Comparison of ENCODE assay signal across 1 cellular context in the genomic region with DNA sequence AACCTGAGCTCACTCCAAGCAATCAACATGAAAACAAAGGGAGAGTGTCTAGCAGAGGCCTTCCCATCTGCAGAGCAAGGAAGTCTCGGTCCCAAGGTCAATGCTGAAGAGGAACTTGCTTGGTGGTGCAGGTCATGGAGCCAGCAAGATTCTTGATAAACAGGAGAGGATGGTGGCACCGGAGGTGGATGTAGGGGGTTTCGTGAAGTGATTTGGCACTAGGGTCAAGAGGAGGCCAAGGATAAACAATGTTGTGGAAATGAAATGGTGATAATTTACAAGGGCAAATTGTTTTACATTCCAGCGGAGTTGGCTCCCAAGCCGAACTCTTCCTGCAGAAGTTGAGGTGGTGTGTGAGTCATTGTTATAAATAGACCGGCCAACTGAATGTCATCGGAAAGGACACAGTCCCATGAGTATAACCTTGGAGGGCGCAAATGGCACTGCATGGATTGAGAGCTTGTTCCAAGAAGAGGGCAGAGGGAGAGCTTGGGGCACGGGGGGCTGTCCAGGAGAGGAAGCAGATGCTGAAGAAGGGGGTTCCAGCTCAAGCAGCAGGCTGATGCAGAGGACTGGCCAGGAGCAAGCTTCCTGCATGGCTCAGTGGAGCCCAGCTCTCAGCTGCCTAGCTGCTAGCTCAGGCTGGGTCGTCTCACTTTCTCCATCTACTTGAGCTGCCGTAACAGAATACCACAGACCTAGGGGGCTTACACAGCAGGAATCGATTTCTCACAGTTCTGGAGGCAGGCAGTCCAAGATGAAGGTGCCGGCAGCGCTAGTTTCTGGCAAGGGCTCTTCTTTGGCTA.
TF ChIP-seq lines count a peak whose summit lies in the region.

No MANE protein-coding gene starts in this region.

TF ChIP-seq in HepG2, 621 proteins besides CTCF, POLR2A, EP300 and RAD21 (continued from another document):
- TF ChIP-seq, protein P1, sequence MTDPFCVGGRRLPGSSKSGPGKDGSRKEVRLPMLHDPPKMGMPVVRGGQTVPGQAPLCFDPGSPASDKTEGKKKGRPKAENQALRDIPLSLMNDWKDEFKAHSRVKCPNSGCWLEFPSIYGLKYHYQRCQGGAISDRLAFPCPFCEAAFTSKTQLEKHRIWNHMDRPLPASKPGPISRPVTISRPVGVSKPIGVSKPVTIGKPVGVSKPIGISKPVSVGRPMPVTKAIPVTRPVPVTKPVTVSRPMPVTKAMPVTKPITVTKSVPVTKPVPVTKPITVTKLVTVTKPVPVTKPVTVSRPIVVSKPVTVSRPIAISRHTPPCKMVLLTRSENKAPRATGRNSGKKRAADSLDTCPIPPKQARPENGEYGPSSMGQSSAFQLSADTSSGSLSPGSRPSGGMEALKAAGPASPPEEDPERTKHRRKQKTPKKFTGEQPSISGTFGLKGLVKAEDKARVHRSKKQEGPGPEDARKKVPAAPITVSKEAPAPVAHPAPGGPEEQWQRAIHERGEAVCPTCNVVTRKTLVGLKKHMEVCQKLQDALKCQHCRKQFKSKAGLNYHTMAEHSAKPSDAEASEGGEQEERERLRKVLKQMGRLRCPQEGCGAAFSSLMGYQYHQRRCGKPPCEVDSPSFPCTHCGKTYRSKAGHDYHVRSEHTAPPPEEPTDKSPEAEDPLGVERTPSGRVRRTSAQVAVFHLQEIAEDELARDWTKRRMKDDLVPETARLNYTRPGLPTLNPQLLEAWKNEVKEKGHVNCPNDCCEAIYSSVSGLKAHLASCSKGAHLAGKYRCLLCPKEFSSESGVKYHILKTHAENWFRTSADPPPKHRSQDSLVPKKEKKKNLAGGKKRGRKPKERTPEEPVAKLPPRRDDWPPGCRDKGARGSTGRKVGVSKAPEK (CRISPR knock-in tag; IDR thresholded peaks at IDR 0.05; ENCODE audit: borderline replicate concordance) = no peak
TF ChIP-seq in HepG2: peak in this region for 0.
